23 cellular contexts compared by ENCODE assay signal in genomic region chr5:93569295-93570164, GRCh38. TPM values are rescaled to one million over a fixed set of nuclear protein-coding genes. Genes with fewer than 3 reads are reported as not detected.
DNase-seq lines count a peak whose midpoint lies in the region; ATAC-seq and TF ChIP-seq lines count a peak whose summit lies in the region.
"Had no signal": no experiment of that assay in that cellular context is flagged by ENCODE, and none has a peak within 500 bp of the region (broad histone marks: within the 10 kb centered on the region; RNA-seq: fewer than 3 reads in every experiment).

No MANE protein-coding gene starts in this region.

- H3K36me3 ChIP-seq in smooth muscle cell (ENCODE audit: low read depth), result no peaks in the 10 kb centered on the region
- H3K36me3 ChIP-seq: BLaER1 treated with 17β-estradiol and CSF1 and Interleukin-3, amounts not matched to agents 10 nM and 100 nM; sigmoid colon; tibial artery had no signal

- no peaks in the 10 kb centered on the region for H3K9me3 ChIP-seq in smooth muscle cell (replicated peaks; ENCODE audit: low read depth)
- H3K9me3 ChIP-seq: sigmoid colon had no signal

- peak overlapping the region; percentile 45 for H3K4me3 ChIP-seq in smooth muscle cell
- H3K4me3 ChIP-seq: GM23248, sigmoid colon had no signal

- H4K20me1 ChIP-seq in smooth muscle cell (ENCODE audit: low read depth), result peaks cover 42% of the 10 kb centered on the region

- peak overlapping the region; percentile 71 for H2AFZ ChIP-seq in smooth muscle cell (ENCODE audit: low read depth)
- H2AFZ ChIP-seq: GM23248 had no signal

- peak overlapping the region; percentile 64 for H3K4me2 ChIP-seq in smooth muscle cell
- H3K4me2 ChIP-seq: BLaER1 treated with 17β-estradiol and CSF1 and Interleukin-3, amounts not matched to agents 10 nM and 100 nM had no signal

- peak overlapping the region; percentile 72 for H3K27ac ChIP-seq in layer of hippocampus (ENCODE audit: low read depth, low read length)
- no peak overlapping the region for H3K27ac ChIP-seq in smooth muscle cell (ENCODE audit: low read depth)
- H3K27ac ChIP-seq: 22Rv1; BLaER1 treated with 17β-estradiol and CSF1 and Interleukin-3, amounts not matched to agents 10 nM and 100 nM; GM23248; sigmoid colon; tibial artery had no signal

- no peak overlapping the region for H3K9ac ChIP-seq in smooth muscle cell (ENCODE audit: low read depth)
- H3K9ac ChIP-seq: BLaER1 treated with 17β-estradiol and CSF1 and Interleukin-3, amounts not matched to agents 10 nM and 100 nM; GM23248 had no signal

- peak overlapping the region; percentile 20 for H3K27ac Mint-ChIP-seq in T-helper 1 cell treated with Interleukin-12 subunit alpha and Interleukin-12 subunit beta and Interleukin-4 antibody, amounts not matched to agents 30 μg/mL and 1 μg/mL, for 36 hours
- no peak overlapping the region for H3K27ac Mint-ChIP-seq in activated B cell treated with CpG ODN at 0.5 μM for 24 hours
- H3K27ac Mint-ChIP-seq: activated naive CD8-positive, alpha-beta T cell treated with anti-CD3 and anti-CD28 coated beads, Interleukin-2, amount 10 ng/mL, durations not matched to agents 7 days and 5 days had no signal

- intact Hi-C loops in activated B cell treated with CpG ODN at 0.5 μM for 24 hours (cut with micrococcal nuclease), result loop anchor here (2.0 to 5.0 kb wide), 2 partner anchors 15 to 38 kb away; no protein-coding TSS in a partner anchor

- no peaks in the 10 kb centered on the region for H3F3A ChIP-seq in smooth muscle cell (ENCODE audit: low read depth)

- H3K36me3 Mint-ChIP-seq in T-helper 1 cell treated with Interleukin-12 subunit alpha and Interleukin-12 subunit beta and Interleukin-4 antibody, amounts not matched to agents 30 μg/mL and 1 μg/mL, for 36 hours (ENCODE audit: low read depth), result no peaks in the 10 kb centered on the region
- no peaks in the 10 kb centered on the region for H3K36me3 Mint-ChIP-seq in activated B cell treated with CpG ODN at 0.5 μM for 24 hours (ENCODE audit: low read depth)

- POLR2A ChIA-PET in activated B cell treated with CpG ODN at 0.5 μM for 24 hours (lab: Charles Lee), result no interaction called here

- H3K4me3 Mint-ChIP-seq in T-helper 1 cell treated with Interleukin-12 subunit alpha and Interleukin-12 subunit beta and Interleukin-4 antibody, amounts not matched to agents 30 μg/mL and 1 μg/mL, for 36 hours, result no peak overlapping the region
- H3K4me3 Mint-ChIP-seq in activated B cell treated with CpG ODN at 0.5 μM for 24 hours, result peak overlapping the region; percentile 42
- H3K4me3 Mint-ChIP-seq: activated naive CD8-positive, alpha-beta T cell treated with anti-CD3 and anti-CD28 coated beads, Interleukin-2, amount 10 ng/mL, durations not matched to agents 7 days and 5 days had no signal

- H3K4me1 Mint-ChIP-seq in T-helper 1 cell treated with Interleukin-12 subunit alpha and Interleukin-12 subunit beta and Interleukin-4 antibody, amounts not matched to agents 30 μg/mL and 1 μg/mL, for 36 hours (ENCODE audit: low read depth), result no peaks in the 10 kb centered on the region
- peaks cover 17% of the 10 kb centered on the region for H3K4me1 Mint-ChIP-seq in activated B cell treated with CpG ODN at 0.5 μM for 24 hours

- TF ChIP-seq CTCF in activated B cell treated with CpG ODN at 0.5 μM for 24 hours (IDR thresholded peaks at IDR 0.05) (no peak), smooth muscle cell (IDR thresholded peaks at IDR 0.05; ENCODE audit: borderline replicate concordance, insufficient read depth, poor library complexity, severe bottlenecking) (no peak)

- no peak for DNase-seq in T-helper 1 cell
- DNase-seq in activated B cell treated with CpG ODN at 0.5 μM for 24 hours, result no peak
- no peak for DNase-seq in smooth muscle cell (lab: John Stamatoyannopoulos, UW; ENCODE audit: unreplicated experiment)
- DNase-seq in NCI-H1105 treated with DMSO at 0.1 percent for 48 hours (lab: John Stamatoyannopoulos, UW), result no peak
- DNase-seq: activated CD4-positive, alpha-beta T cell treated with anti-CD3 and anti-CD28 coated beads for 4 hours; activated naive CD8-positive, alpha-beta T cell treated with anti-CD3 and anti-CD28 coated beads, Interleukin-2, amount 10 ng/mL, durations not matched to agents 7 days and 5 days; DMS79; effector CD8-positive, alpha-beta T cell; GM23248; hippocampal formation; left ventricle myocardium superior; MV-4-11; NCI-H2171; NCI-H82; sigmoid colon; T-helper 9 cell; tibial artery had no signal

- CTCF ChIA-PET in activated B cell treated with CpG ODN at 0.5 μM for 24 hours (lab: Charles Lee), result no interaction called here

- H3K9me3 Mint-ChIP-seq in T-helper 1 cell treated with Interleukin-12 subunit alpha and Interleukin-12 subunit beta and Interleukin-4 antibody, amounts not matched to agents 30 μg/mL and 1 μg/mL, for 36 hours, result no peaks in the 10 kb centered on the region
- no peaks in the 10 kb centered on the region for H3K9me3 Mint-ChIP-seq in activated B cell treated with CpG ODN at 0.5 μM for 24 hours
- H3K9me3 Mint-ChIP-seq: activated naive CD8-positive, alpha-beta T cell treated with anti-CD3 and anti-CD28 coated beads, Interleukin-2, amount 10 ng/mL, durations not matched to agents 7 days and 5 days had no signal

- H3K79me2 ChIP-seq in smooth muscle cell (ENCODE audit: low read depth), result peaks cover 8% of the 10 kb centered on the region

- H3K27me3 Mint-ChIP-seq in T-helper 1 cell treated with Interleukin-12 subunit alpha and Interleukin-12 subunit beta and Interleukin-4 antibody, amounts not matched to agents 30 μg/mL and 1 μg/mL, for 36 hours (ENCODE audit: low read depth), result peaks cover 65% of the 10 kb centered on the region
- peaks cover 59% of the 10 kb centered on the region for H3K27me3 Mint-ChIP-seq in activated B cell treated with CpG ODN at 0.5 μM for 24 hours

- H3K27me3 ChIP-seq in layer of hippocampus (ENCODE audit: control insufficient read depth, insufficient read depth, low read length) (peaks cover 5% of the 10 kb centered on the region), smooth muscle cell (ENCODE audit: low read depth) (peaks cover 82% of the 10 kb centered on the region)

- ATAC-seq in activated B cell treated with CpG ODN at 0.5 μM for 24 hours (ENCODE audit: low read depth) (no peak), HG02884 (IDR thresholded peaks at IDR 0.05; ENCODE audit: unreplicated experiment) (no peak), GM19455 (IDR thresholded peaks at IDR 0.05; ENCODE audit: unreplicated experiment) (no peak)
- ATAC-seq: left ventricle myocardium superior had no signal

- WGBS in smooth muscle cell (ENCODE audit: low lambda C conversion rate), result 36% methylated on average over 13 of the region's 13 CpGs

- H3K4me1 ChIP-seq in smooth muscle cell (ENCODE audit: low read depth), result peaks cover 45% of the 10 kb centered on the region
- H3K4me1 ChIP-seq: BLaER1 treated with 17β-estradiol and CSF1 and Interleukin-3, amounts not matched to agents 10 nM and 100 nM had no signal

RNA-seq across cellular contexts. Expression of gene NR2F1-AS1, which starts 11.5 kb away (rescaled TPM):
- total RNA-seq in activated B cell treated with CpG ODN at 0.5 μM for 24 hours (0.15 TPM in 1 of 2 replicates, not detected in the other), smooth muscle cell (18.7 and 31.0 TPM in 2 replicates)
- 22.9 and 26.1 TPM in 2 replicates for polyA plus RNA-seq in smooth muscle cell
- total RNA-seq: activated naive CD8-positive, alpha-beta T cell treated with anti-CD3 and anti-CD28 coated beads, Interleukin-2, amount 10 ng/mL, durations not matched to agents 7 days and 5 days had no signal

RNA-seq across cellular contexts. Expression of gene NR2F1, which starts 13.5 kb away (rescaled TPM):
- total RNA-seq in activated B cell treated with CpG ODN at 0.5 μM for 24 hours (not detected in 2 replicates), smooth muscle cell (8.2 and 22.5 TPM in 2 replicates)
- 5.9 and 6.0 TPM in 2 replicates for polyA plus RNA-seq in smooth muscle cell
- total RNA-seq: activated naive CD8-positive, alpha-beta T cell treated with anti-CD3 and anti-CD28 coated beads, Interleukin-2, amount 10 ng/mL, durations not matched to agents 7 days and 5 days had no signal

Comparison
In these comparisons a context has a peak if more than half of its experiments do, and no peak if none do; other contexts are left out.
1. RNA of gene NR2F1-AS1, which starts 11.5 kb away (total RNA-seq): 18.7 to 31.0 TPM in smooth muscle cell; 0.15 TPM in activated B cell treated with CpG ODN at 0.5 μM for 24 hours; every median in the first group is over 10 times any median in the second.